Comparison of ENCODE assay signal across 32 cellular contexts in genomic region chr5:139942243-139942642, GRCh38.
"Had no signal": no experiment of that assay in that cellular context is flagged by ENCODE, and none has a peak within 500 bp of the region (broad histone marks: within the 10 kb centered on the region; RNA-seq: fewer than 3 reads in every experiment).

No MANE protein-coding gene starts in this region.

- H3K36me3 ChIP-seq: adrenal gland, ascending aorta, brain microvascular endothelial cell, breast epithelium, cardiac muscle cell had no signal

- H3K27me3 ChIP-seq: adrenal gland, ascending aorta, body of pancreas, breast epithelium, cardiac muscle cell had no signal

- DNase-seq: activated effector memory CD4-positive, alpha-beta T cell treated with Interleukin-2 at 50 U/mL for 16 hours; activated gamma-delta T cell; activated gamma-delta T cell treated with Interleukin-2 at 50 U/mL for 16 hours; activated naive CD4-positive, alpha-beta T cell; activated naive CD4-positive, alpha-beta T cell treated with anti-CD3 and anti-CD28 coated beads for 36 hours; activated naive CD4-positive, alpha-beta T cell treated with anti-CD3 and anti-CD28 coated beads, Interleukin-2, amount 10 ng/mL, durations not matched to agents 7 days and 5 days; activated naive CD4-positive, alpha-beta T cell treated with anti-CD3 and anti-CD28 coated beads, Interleukin-2, amount 50 U/mL, for 16 hours; activated naive CD4-positive, alpha-beta T cell treated with Interleukin-2 at 50 U/mL for 16 hours; activated naive CD8-positive, alpha-beta T cell treated with anti-CD3 and anti-CD28 coated beads for 36 hours; activated naive CD8-positive, alpha-beta T cell treated with anti-CD3 and anti-CD28 coated beads, Interleukin-2, amount 10 ng/mL, durations not matched to agents 7 days and 5 days; activated naive CD8-positive, alpha-beta T cell treated with anti-CD3 and anti-CD28 coated beads, Interleukin-2, amount 50 U/mL, for 24 hours; activated T-cell treated with anti-CD3 and anti-CD28 coated beads, Interleukin-2, amount 50 U/mL, for 24 hours; activated T-cell treated with anti-CD3 and anti-CD28 coated beads, Interleukin-2, amount 50 U/mL, for 4 hours; activated T-cell treated with anti-CD3 and anti-CD28 coated beads, Interleukin-2, amount 50 U/mL, for 48 hours; activated T-cell treated with anti-CD3 and anti-CD28 coated beads, Interleukin-2, amount 50 U/mL, for 72 hours; amniotic stem cell; amygdala; anterior cingulate cortex; aorta; body of pancreas; brain microvascular endothelial cell; caudate nucleus; central memory CD4-positive, alpha-beta T cell; cerebellar nuclear complex had no signal

- FAIRE-seq: astrocyte, bronchial epithelial cell had no signal

- H3K27ac ChIP-seq: adrenal gland, ascending aorta, body of pancreas, brain microvascular endothelial cell, breast epithelium, cardiac muscle cell had no signal

- ATAC-seq: activated naive CD4-positive, alpha-beta T cell treated with anti-CD3 and anti-CD28 coated beads, Interleukin-2, amount 50 U/mL, for 72 hours; activated naive CD8-positive, alpha-beta T cell treated with anti-CD3 and anti-CD28 coated beads, Interleukin-2, amount 50 U/mL, for 24 hours; activated T-cell treated with anti-CD3 and anti-CD28 coated beads, Interleukin-2, amount 50 U/mL, for 4 hours; activated T-cell treated with anti-CD3 and anti-CD28 coated beads, Interleukin-2, amount 50 U/mL, for 72 hours; activated T-helper 17 cell treated with anti-CD3 and anti-CD28 coated beads, Interleukin-2, amount 50 U/mL, for 72 hours; body of pancreas had no signal

- H3K4me3 ChIP-seq: adrenal gland, ascending aorta, body of pancreas, breast epithelium, cardiac muscle cell had no signal

- H3K4me1 ChIP-seq: adrenal gland, ascending aorta, body of pancreas, breast epithelium had no signal
